In genomic region chr9:113151696-113152630, GRCh38 we compare ENCODE assay signal across 8 cellular contexts. TPM values are rescaled to one million over a fixed set of nuclear protein-coding genes. Genes with fewer than 3 reads are reported as not detected.
A peak's percentile ranks its signal among the peaks of the same experiment; 100 is the strongest.
DNase-seq lines count a peak whose midpoint lies in the region; ATAC-seq, FAIRE-seq and TF ChIP-seq lines count a peak whose summit lies in the region.

No MANE protein-coding gene starts in this region.

- no peaks in the 10 kb centered on the region for H3K36me3 ChIP-seq in BE2C
- H3K36me3 ChIP-seq in H1 (ENCODE audit: control insufficient read depth in 2 of 4, insufficient read depth in 4 of 4, low read length in 3 of 4), result no peaks in the 10 kb centered on the region
- H3K36me3 ChIP-seq in naive thymus-derived CD4-positive, alpha-beta T cell (ENCODE audit: control insufficient read depth in 2 of 3, insufficient read depth in 3 of 3, low read length in 3 of 3), result peaks cover 0 to 4% (median 0%) of the 10 kb centered on the region in 3 experiments

- H2BK15ac ChIP-seq in H1 (ENCODE audit: low read length), result no peak overlapping the region

- H3K9ac ChIP-seq in H1 (replicated peaks in 1 of 4; ENCODE audit: extremely low read depth in 1 of 4, low read depth in 3 of 4, low read length in 3 of 4), result no peak overlapping the region

- no peak overlapping the region for H4K8ac ChIP-seq in H1 (ENCODE audit: extremely low read depth, insufficient read depth, low read length)

- no peaks in the 10 kb centered on the region for H4K20me1 ChIP-seq in H1 (replicated peaks in 1 of 2; ENCODE audit: control insufficient read depth in 1 of 2, insufficient read depth in 2 of 2, low read length in 2 of 2)

- H3K23me2 ChIP-seq in H1 (ENCODE audit: low read depth, low read length), result peaks cover 5% of the 10 kb centered on the region

- no peak for FAIRE-seq in H1 (lab: Jason Lieb, UNC)

- no peak overlapping the region for H3K14ac ChIP-seq in H1 (ENCODE audit: insufficient read length)

- H3K23ac ChIP-seq in H1 (ENCODE audit: insufficient read length), result no peak overlapping the region

- H3K27ac Mint-ChIP-seq in naive thymus-derived CD4-positive, alpha-beta T cell, result peak overlapping the region; percentile 21 to 76 (median 56)

- no peaks in the 10 kb centered on the region for H3K79me1 ChIP-seq in H1 (ENCODE audit: low read depth, low read length)

- H3K56ac ChIP-seq in H1 (replicated peaks; ENCODE audit: insufficient read length, low read depth, low read length), result no peak overlapping the region

- no peak overlapping the region for H4K91ac ChIP-seq in H1 (replicated peaks; ENCODE audit: insufficient read length, low read length)

- TF ChIP-seq RAD21 in H1 (IDR thresholded peaks at IDR 0.05 in 1 of 2, conservative IDR thresholded peaks at IDR 0.05 in 1 of 2; ENCODE audit: low read depth in 2 of 2, low read length in 2 of 2), result no peak

- peak; percentile 6 for ATAC-seq in naive thymus-derived CD4-positive, alpha-beta T cell
- ATAC-seq in GM21367 (IDR thresholded peaks at IDR 0.05; ENCODE audit: unreplicated experiment), result no peak

- H2BK120ac ChIP-seq in H1 (replicated peaks; ENCODE audit: low read depth, low read length), result no peak overlapping the region

- H3K36me3 Mint-ChIP-seq in naive thymus-derived CD4-positive, alpha-beta T cell, result peaks cover 0 to 7% (median 0%) of the 10 kb centered on the region in 5 donors

- in situ Hi-C loops in GM13976 (cut with MboI; ENCODE audit: low sequenced_read_pairs, unreplicated experiment), result no loop called here

- no peak overlapping the region for H2BK5ac ChIP-seq in H1 (ENCODE audit: low read depth, low read length)

- CTCF ChIA-PET in H1 (lab: Charles Lee; ENCODE audit: partially characterized antibody), result interaction anchor here (0.9 to 4.7 kb wide), 7 partner anchors 8 to 231 kb away, joined by 3 to 17 read pairs (median 5); partner anchors contain the start of genes FKBP15 and SLC31A1
- CTCF ChIA-PET in naive thymus-derived CD4-positive, alpha-beta T cell (lab: Charles Lee), result interaction anchor here (1.2 kb wide), 1 partner anchor 70 kb away, joined by 4 read pairs; no protein-coding TSS in a partner anchor

- H3K9me3 Mint-ChIP-seq in naive thymus-derived CD4-positive, alpha-beta T cell, result no peaks in the 10 kb centered on the region

- H2BK12ac ChIP-seq in H1 (ENCODE audit: low read depth, low read length), result no peak overlapping the region

- 0 out of 2 replicates have a peak overlapping the region, but pooled peaks have one; percentile 43 for H2AFZ ChIP-seq in H1 (ENCODE audit: low read length)

- 75% methylated on average over 11 of the region's 11 CpGs; no CpG with 5 or more reads in 1 of the 2 experiments for WGBS in H1 (ENCODE audit: extremely low coverage in 1 of 2, insufficient coverage in 1 of 2, insufficient read length in 1 of 2, insufficient replicate concordance in 2 of 2, low coverage in 1 of 2, low lambda C conversion rate in 2 of 2, missing lambda C conversion rate in 1 of 2), 2 experiments

- peaks cover 11% of the 10 kb centered on the region for H3K4me1 ChIP-seq in BE2C
- H3K4me1 ChIP-seq in H1 (replicated peaks in 1 of 4; ENCODE audit: control insufficient read depth in 3 of 4, insufficient read depth in 4 of 4, low read length in 3 of 4), result no peaks in the 10 kb centered on the region; a peak in 1 of 7 replicates
- peaks cover 13 to 15% of the 10 kb centered on the region in 2 donors for H3K4me1 ChIP-seq in naive thymus-derived CD4-positive, alpha-beta T cell (ENCODE audit: control insufficient read depth in 2 of 2, insufficient read depth in 2 of 2, low read length in 2 of 2)

- H3K4me2 ChIP-seq in H1 (ENCODE audit: insufficient read depth in 1 of 2, low read depth in 2 of 2, low read length in 2 of 2), result peak overlapping the region; percentile 22 to 72

- H3K79me2 ChIP-seq in H1 (ENCODE audit: control insufficient read depth in 1 of 2, insufficient read depth in 2 of 2, low read length in 2 of 2), result no peaks in the 10 kb centered on the region

- no peak overlapping the region for H3K27ac ChIP-seq in H1 (ENCODE audit: low read depth, low read length)
- H3K27ac ChIP-seq in naive thymus-derived CD4-positive, alpha-beta T cell (ENCODE audit: low read depth, low read length), result peak overlapping the region; percentile 73

- peaks cover 22 to 49% (median 44%) of the 10 kb centered on the region in 7 donors for H3K4me1 Mint-ChIP-seq in naive thymus-derived CD4-positive, alpha-beta T cell

- no peaks in the 10 kb centered on the region for H3K27me3 ChIP-seq in BE2C
- peaks cover 0 to 10% (median 7%) of the 10 kb centered on the region in 4 experiments; a peak in 5 of 7 replicates for H3K27me3 ChIP-seq in H1 (replicated peaks in 1 of 4; ENCODE audit: control insufficient read depth in 3 of 4, extremely low read depth in 1 of 4, insufficient read depth in 3 of 4, low read length in 3 of 4)
- no peaks in the 10 kb centered on the region for H3K27me3 ChIP-seq in naive thymus-derived CD4-positive, alpha-beta T cell (ENCODE audit: control insufficient read depth in 2 of 2, insufficient read depth in 2 of 2, low read length in 2 of 2)

- H3K4me3 ChIP-seq in BE2C (ENCODE audit: low read depth, low read length) (peak overlapping the region; percentile 84), H1 (ENCODE audit: extremely low read depth in 1 of 4, insufficient read depth in 2 of 4, low read depth in 3 of 4, low read length in 4 of 4) (peak overlapping the region; percentile 66 to 82 (median 72))
- H3K4me3 ChIP-seq in naive thymus-derived CD4-positive, alpha-beta T cell (ENCODE audit: low read length), result peak overlapping the region; percentile 78

- intact Hi-C loops in naive thymus-derived CD4-positive, alpha-beta T cell (cut with micrococcal nuclease), result loop anchor here (2.0 to 10.0 kb wide), 8 partner anchors 249 to 1670 kb away; partner anchors contain the start of genes ALAD (in 1 of the 2), C9orf43 (in 1 of the 2), ECPAS (in 1 of the 2) and INIP (in 1 of the 2)

- TF ChIP-seq POLR2A in H1 (IDR thresholded peaks at IDR 0.05; ENCODE audit: control extremely low read depth in 1 of 2, low read depth in 2 of 2, low read length in 2 of 2), result no peak

- DNase-seq in BE2C (no peak), NOMO-1 (lab: John Stamatoyannopoulos, UW; ENCODE audit: unreplicated experiment in 2 of 2) (peak; percentile 18 to 54), H1 (ENCODE audit: low read depth in 1 of 2, low spot score in 2 of 2) (no peak), DMS153 (lab: John Stamatoyannopoulos, UW) (no peak), GM13976 (ENCODE audit: low spot score) (no peak)
- DNase-seq in naive thymus-derived CD4-positive, alpha-beta T cell, result peak in 1 of 9 donors; percentile 17
- DNase-seq in effector CD4-positive, alpha-beta T cell, result no peak

- H4K5ac ChIP-seq in H1 (ENCODE audit: insufficient read length, low read depth, low read length), result no peak overlapping the region

- no peak for TF ChIP-seq CTCF in BE2C (IDR thresholded peaks at IDR 0.05; ENCODE audit: low read depth, low read length)
- TF ChIP-seq CTCF in H1 (IDR thresholded peaks at IDR 0.05; ENCODE audit: control extremely low read depth in 1 of 3, insufficient read depth in 1 of 3, low read depth in 1 of 3, low read length in 3 of 3), result no peak
- TF ChIP-seq CTCF in GM13976 (IDR thresholded peaks at IDR 0.05; ENCODE audit: borderline replicate concordance, control extremely low read depth, extremely low read depth, insufficient read depth, missing control alignments), result no peak

- H3K27me3 Mint-ChIP-seq in naive thymus-derived CD4-positive, alpha-beta T cell, result no peaks in the 10 kb centered on the region

- no peak overlapping the region for H2AK5ac ChIP-seq in H1 (ENCODE audit: low read depth, low read length)

- no peak for TF ChIP-seq EP300 in H1 (IDR thresholded peaks at IDR 0.05; ENCODE audit: borderline replicate concordance in 1 of 2, low read depth in 2 of 2, low read length in 2 of 2)

- H2BK20ac ChIP-seq in H1 (ENCODE audit: low read length), result no peak overlapping the region

- H3K18ac ChIP-seq in H1 (ENCODE audit: extremely low read depth, low read length), result no peak overlapping the region

- H3K4me3 Mint-ChIP-seq in naive thymus-derived CD4-positive, alpha-beta T cell, result peak overlapping the region; percentile 58 to 88 (median 84)

- no peak overlapping the region for H3K4ac ChIP-seq in H1 (replicated peaks; ENCODE audit: insufficient read length, low read depth, low read length)

- POLR2A ChIA-PET in H1 (lab: Charles Lee; ENCODE audit: partially characterized antibody), result interaction anchor here (1.2 to 1.6 kb wide), 3 partner anchors 9 to 15 kb away, joined by 4 to 5 read pairs (median 5); no protein-coding TSS in a partner anchor
- POLR2A ChIA-PET in naive thymus-derived CD4-positive, alpha-beta T cell (lab: Charles Lee), result interaction anchor here (0.6 to 0.9 kb wide), 2 partner anchors 31 to 818 kb away, joined by 3 to 4 read pairs; partner anchors contain the start of gene PTBP3

- H3K9me3 ChIP-seq in BE2C, result no peaks in the 10 kb centered on the region
- no peaks in the 10 kb centered on the region for H3K9me3 ChIP-seq in H1 (ENCODE audit: insufficient read depth in 2 of 2, low read depth in 1 of 2, low read length in 1 of 2)
- H3K9me3 ChIP-seq in naive thymus-derived CD4-positive, alpha-beta T cell (ENCODE audit: control insufficient read depth in 2 of 3, low read length in 3 of 3), result no peaks in the 10 kb centered on the region

TF ChIP-seq in H1, 55 proteins besides CTCF, POLR2A, EP300 and RAD21 (continues in another document):
- TF ChIP-seq YY1 (IDR thresholded peaks at IDR 0.05; ENCODE audit: low read depth, low read length) (no peak), PHF8 (conservative IDR thresholded peaks at IDR 0.05; ENCODE audit: low read depth, low read length) (no peak), BCL11A (IDR thresholded peaks at IDR 0.05; ENCODE audit: low read depth in 2 of 2, low read length in 2 of 2) (no peak), KDM1A (IDR thresholded peaks at IDR 0.05; ENCODE audit: borderline replicate concordance, low read length) (no peak), SAP30 (IDR thresholded peaks at IDR 0.05; ENCODE audit: insufficient read depth, insufficient replicate concordance, low read length) (no peak)

RNA-seq across cellular contexts. Expression of gene SLC31A2, which starts 1.2 kb away (rescaled TPM):
- polyA plus RNA-seq in BE2C (2012; ENCODE audit: insufficient read depth, insufficient read length, low read depth), result 7.5 TPM
- total RNA-seq in H1 (2021; fragmentation: NEBNext Ultra II Directional; extraction: Animal tissue kit (Norgen Biotek cat#: 25700)), result 1.5 and 2.0 TPM in 2 replicates
- 2.3 and 2.9 TPM in 2 replicates for polyA plus RNA-seq in H1 (2011; rRNA removed)
- 1.7 TPM for polyA plus RNA-seq in H1 (2011; cell fraction: cytosol; rRNA removed)
- polyA plus RNA-seq in H1 (2011; cell fraction: nucleus; rRNA removed), result 1.3 TPM
- 0.76 to 1.3 TPM (median 1.1 TPM) in 4 replicates for polyA plus RNA-seq in H1 (2012, experiment 1 of 2)
- 1.3 TPM for polyA plus RNA-seq in H1 (2012, experiment 2 of 2)
- polyA plus RNA-seq in H1 (2013, experiment 1 of 2), result 1.6 TPM
- polyA plus RNA-seq in H1 (2013, experiment 2 of 2), result 2.1 TPM
- polyA minus RNA-seq in H1 (2011; rRNA and poly(A)+ RNA removed), result 3.2 and 3.9 TPM in 2 replicates
- polyA minus RNA-seq in H1 (2011; cell fraction: cytosol; rRNA and poly(A)+ RNA removed), result 1.0 TPM
- polyA minus RNA-seq in H1 (2011; cell fraction: nucleus; rRNA and poly(A)+ RNA removed), result 1.7 TPM
- 10 to 100 TPM in 1 of 5 experiments, 1 to 10 TPM in 4; 5.3 to 39.2 (median 5.4) TPM for total RNA-seq in naive thymus-derived CD4-positive, alpha-beta T cell
- 1 to 10 TPM; 2.7 to 4.9 TPM for polyA plus RNA-seq in naive thymus-derived CD4-positive, alpha-beta T cell

Comparison
In these comparisons a context has a peak if more than half of its experiments do, and no peak if none do; other contexts are left out.
1. DNase-seq: peak in NOMO-1 (2 of 2); none in BE2C (single experiment), H1 (0 of 2), DMS153 (single experiment), effector CD4-positive, alpha-beta T cell (single experiment) and GM13976 (single experiment).
2. Peak in every context shown above with its lines, with median percentiles within 50 percentile points of each other: H3K4me3 ChIP-seq.